ENCODE assay signal across 1 cellular context in genomic region chr1:43366601-43367025, GRCh38.
TF ChIP-seq lines count a peak whose summit lies in the region.

No MANE protein-coding gene starts in this region.

TF ChIP-seq in H1, 55 proteins besides CTCF, POLR2A, EP300 and RAD21:
- TF ChIP-seq FOSL1 (IDR thresholded peaks at IDR 0.05; ENCODE audit: insufficient read depth, low read depth, low read length) (no peak), TEAD4 (IDR thresholded peaks at IDR 0.05; ENCODE audit: low read depth, low read length) (0 out of 2 replicates have a peak, but pooled peaks have one; percentile 16), BCL11A (IDR thresholded peaks at IDR 0.05; ENCODE audit: low read depth in 2 of 2, low read length in 2 of 2) (no peak), SP1 (IDR thresholded peaks at IDR 0.05; ENCODE audit: low read depth, low read length) (0 out of 2 replicates have a peak, but pooled peaks have one; percentile 22), KDM5A (IDR thresholded peaks at IDR 0.05; ENCODE audit: low read length) (no peak), ASH2L (IDR thresholded peaks at IDR 0.05; ENCODE audit: low read length) (no peak), JUN (IDR thresholded peaks at IDR 0.05; ENCODE audit: low read depth, low read length) (no peak), SP4 (IDR thresholded peaks at IDR 0.05; ENCODE audit: low read length) (no peak), NRF1 (IDR thresholded peaks at IDR 0.05; ENCODE audit: low read depth, low read length) (no peak), EZH2 (IDR thresholded peaks at IDR 0.05; ENCODE audit: low read depth, low read length, severe bottlenecking) (no peak), KDM1A (IDR thresholded peaks at IDR 0.05; ENCODE audit: borderline replicate concordance, low read length) (peak; percentile 83; the same call in 1 of the 2 replicates), CREB1 (IDR thresholded peaks at IDR 0.05) (no peak), POLR2AphosphoS5 (IDR thresholded peaks at IDR 0.05; ENCODE audit: low read depth, low read length) (no peak), E2F6 (IDR thresholded peaks at IDR 0.05) (no peak), TBP (IDR thresholded peaks at IDR 0.05; ENCODE audit: low read depth, low read length) (no peak), RFX5 (IDR thresholded peaks at IDR 0.05; ENCODE audit: borderline replicate concordance, low read depth, low read length) (no peak), HDAC6 (IDR thresholded peaks at IDR 0.05; ENCODE audit: low read depth, low read length) (no peak)
